ENCODE assay signal across 8 cellular contexts in genomic region chr7:2313450-2314208, GRCh38. TPM values are rescaled to one million over a fixed set of nuclear protein-coding genes. Genes with fewer than 3 reads are reported as not detected.
DNase-seq lines count a peak whose midpoint lies in the region; ATAC-seq lines count a peak whose summit lies in the region.

No MANE protein-coding gene starts in this region.

- POLR2A ChIA-PET in activated CD8-positive, alpha-beta T cell treated with anti-CD3 and anti-CD28 coated beads, Interleukin-2, amount 10 ng/mL, durations not matched to agents 7 days and 5 days (lab: Charles Lee), result no interaction called here

- H3K9me3 Mint-ChIP-seq in activated CD8-positive, alpha-beta T cell treated with anti-CD3 and anti-CD28 coated beads, Interleukin-2, amount 10 ng/mL, durations not matched to agents 7 days and 5 days (ENCODE audit: insufficient read depth), result no peaks in the 10 kb centered on the region

- DNase-seq in stimulated activated CD4-positive, alpha-beta T cell treated with anti-CD3 and anti-CD28 coated beads, TNF-alpha, amount 100 ng/mL, for 4 hours (ENCODE audit: low read depth in 3 of 3), result peak in 2 of 3 experiments; percentile 1 to 5
- no peak for DNase-seq in stimulated activated CD4-positive, alpha-beta T cell treated with anti-CD3 and anti-CD28 coated beads, Interleukin-15, amount 100 ng/mL, for 24 hours
- no peak for DNase-seq in activated CD8-positive, alpha-beta T cell treated with anti-CD3 and anti-CD28 coated beads, Interleukin-2, amount 10 ng/mL, durations not matched to agents 7 days and 5 days
- DNase-seq in left cardiac atrium (no peak), retina (peak; percentile 56), NCI-H510A treated with DMSO at 0.1 percent for 48 hours (lab: John Stamatoyannopoulos, UW) (no peak), NCI-H2196 treated with DMSO at 0.1 percent for 48 hours (lab: John Stamatoyannopoulos, UW; ENCODE audit: unreplicated experiment) (no peak)

- ATAC-seq in HG03460 (IDR thresholded peaks at IDR 0.05; ENCODE audit: unreplicated experiment), result peak; percentile 15
- ATAC-seq in activated CD8-positive, alpha-beta T cell treated with anti-CD3 and anti-CD28 coated beads, Interleukin-2, amount 10 ng/mL, durations not matched to agents 7 days and 5 days, result no peak
- peak; percentile 20 to 27 for ATAC-seq in left cardiac atrium

- H3K4me1 Mint-ChIP-seq in activated CD8-positive, alpha-beta T cell treated with anti-CD3 and anti-CD28 coated beads, Interleukin-2, amount 10 ng/mL, durations not matched to agents 7 days and 5 days (ENCODE audit: low read depth), result peaks cover 14% of the 10 kb centered on the region

- peak overlapping the region; percentile 86 for H3K27ac Mint-ChIP-seq in activated CD8-positive, alpha-beta T cell treated with anti-CD3 and anti-CD28 coated beads, Interleukin-2, amount 10 ng/mL, durations not matched to agents 7 days and 5 days

- H3K27me3 Mint-ChIP-seq in activated CD8-positive, alpha-beta T cell treated with anti-CD3 and anti-CD28 coated beads, Interleukin-2, amount 10 ng/mL, durations not matched to agents 7 days and 5 days (ENCODE audit: low read depth), result peaks cover 2% of the 10 kb centered on the region

- H3K4me3 Mint-ChIP-seq in activated CD8-positive, alpha-beta T cell treated with anti-CD3 and anti-CD28 coated beads, Interleukin-2, amount 10 ng/mL, durations not matched to agents 7 days and 5 days, result peak overlapping the region; percentile 89

- peaks cover 2% of the 10 kb centered on the region for H3K36me3 Mint-ChIP-seq in activated CD8-positive, alpha-beta T cell treated with anti-CD3 and anti-CD28 coated beads, Interleukin-2, amount 10 ng/mL, durations not matched to agents 7 days and 5 days (ENCODE audit: low read depth)

- CTCF ChIA-PET in activated CD8-positive, alpha-beta T cell treated with anti-CD3 and anti-CD28 coated beads, Interleukin-2, amount 10 ng/mL, durations not matched to agents 7 days and 5 days (lab: Charles Lee), result interaction anchor here (0.7 kb wide), 1 partner anchor 105 kb away, joined by 3 read pairs; no protein-coding TSS in a partner anchor

- intact Hi-C loops in left cardiac atrium (cut with DNase I), result no loop called here

RNA-seq across cellular contexts. Expression of gene SNX8, which starts 0.6 kb away (rescaled TPM):
- total RNA-seq in activated CD8-positive, alpha-beta T cell treated with anti-CD3 and anti-CD28 coated beads, Interleukin-2, amount 10 ng/mL, durations not matched to agents 7 days and 5 days, result 10 to 100 TPM; 28.3 to 35.8 TPM
- total RNA-seq in left cardiac atrium, result 10 to 100 TPM; 31.3 to 38.5 TPM

RNA-seq across cellular contexts. Expression of gene EIF3B, which starts 41.0 kb away (rescaled TPM):
- total RNA-seq in activated CD8-positive, alpha-beta T cell treated with anti-CD3 and anti-CD28 coated beads, Interleukin-2, amount 10 ng/mL, durations not matched to agents 7 days and 5 days, result 100 to 1,000 TPM; 174 to 184 TPM
- 10 to 100 TPM; 59.6 to 96.1 TPM for total RNA-seq in left cardiac atrium

Comparison
In these comparisons a context has a peak if more than half of its experiments do, and no peak if none do; other contexts are left out.
1. DNase-seq: peak in stimulated activated CD4-positive, alpha-beta T cell treated with anti-CD3 and anti-CD28 coated beads, TNF-alpha, amount 100 ng/mL, for 4 hours (2 of 3) and retina (single experiment); none in stimulated activated CD4-positive, alpha-beta T cell treated with anti-CD3 and anti-CD28 coated beads, Interleukin-15, amount 100 ng/mL, for 24 hours (single experiment), activated CD8-positive, alpha-beta T cell treated with anti-CD3 and anti-CD28 coated beads, Interleukin-2, amount 10 ng/mL, durations not matched to agents 7 days and 5 days (single experiment), left cardiac atrium (single experiment), NCI-H510A treated with DMSO at 0.1 percent for 48 hours (single experiment) and NCI-H2196 treated with DMSO at 0.1 percent for 48 hours (single experiment).